ENCODE assay signal across 1 cellular context in genomic region chr20:50071039-50071888, GRCh38.
A peak's percentile ranks its signal among the peaks of the same experiment; 100 is the strongest.
TF ChIP-seq lines count a peak whose summit lies in the region.

No MANE protein-coding gene starts in this region.

TF ChIP-seq in GM12878, 131 proteins besides CTCF, POLR2A, EP300 and RAD21 (continued from another document):
- TF ChIP-seq ZBTB33 (IDR thresholded peaks at IDR 0.05): no peak
- TF ChIP-seq STAT3 (IDR thresholded peaks at IDR 0.05; ENCODE audit: low read depth, low read length): no peak
- peak; percentile 99 for TF ChIP-seq SMC3 (IDR thresholded peaks at IDR 0.05; ENCODE audit: borderline replicate concordance, low read length)
- no peak for TF ChIP-seq FOXK2 (IDR thresholded peaks at IDR 0.05)
- TF ChIP-seq MYB (IDR thresholded peaks at IDR 0.05; ENCODE audit: borderline replicate concordance, low read depth, low read length): no peak
- TF ChIP-seq TBL1XR1 (IDR thresholded peaks at IDR 0.05; ENCODE audit: low read depth, low read length): no peak
- no peak for TF ChIP-seq E4F1 (IDR thresholded peaks at IDR 0.05; ENCODE audit: borderline replicate concordance, partially characterized antibody)
- peak; percentile 46; the same call in 1 of the 2 replicates for TF ChIP-seq MAX (IDR thresholded peaks at IDR 0.05; ENCODE audit: low read depth, low read length)
- TF ChIP-seq NR2F1 (conservative IDR thresholded peaks at IDR 0.05): no peak
- peak; percentile 27; the same call in 1 of the 2 replicates for TF ChIP-seq ZNF207 (IDR thresholded peaks at IDR 0.05; ENCODE audit: borderline replicate concordance)
- TF ChIP-seq RB1 (IDR thresholded peaks at IDR 0.05; ENCODE audit: borderline replicate concordance): no peak; the same call in 1 of the 2 replicates
- peak; percentile 52 to 79; a peak in 3 of 4 replicates for TF ChIP-seq BHLHE40 (IDR thresholded peaks at IDR 0.05; ENCODE audit: borderline replicate concordance in 1 of 2, low read depth in 2 of 2, low read length in 1 of 2)
- no peak for TF ChIP-seq PML (IDR thresholded peaks at IDR 0.05; ENCODE audit: low read length)
- no peak for TF ChIP-seq NKRF (conservative IDR thresholded peaks at IDR 0.05)
- TF ChIP-seq YY1 (IDR thresholded peaks at IDR 0.05; ENCODE audit: low read depth, low read length): peak; percentile 78
- TF ChIP-seq CREB1 (IDR thresholded peaks at IDR 0.05; ENCODE audit: low read depth): peak; percentile 57; the same call in 1 of the 2 replicates
- TF ChIP-seq PBX3 (IDR thresholded peaks at IDR 0.05; ENCODE audit: insufficient replicate concordance, low read depth, low read length): no peak
- no peak for TF ChIP-seq MYC (IDR thresholded peaks at IDR 0.05; ENCODE audit: insufficient read depth, insufficient read length, insufficient replicate concordance, low read length, severe bottlenecking)
- no peak for TF ChIP-seq ZBED1 (IDR thresholded peaks at IDR 0.05; ENCODE audit: borderline replicate concordance)
- TF ChIP-seq GATAD2B (conservative IDR thresholded peaks at IDR 0.05; ENCODE audit: low read depth): 0 out of 2 replicates have a peak, but pooled peaks have one; percentile 39
- no peak for TF ChIP-seq PAX8 (IDR thresholded peaks at IDR 0.05)
- TF ChIP-seq REST (IDR thresholded peaks at IDR 0.05; ENCODE audit: low read depth, low read length): no peak
- no peak for TF ChIP-seq SMAD5 (IDR thresholded peaks at IDR 0.05; ENCODE audit: low read depth)
- no peak for TF ChIP-seq HDAC2 (IDR thresholded peaks at IDR 0.05)
- TF ChIP-seq E2F4 (IDR thresholded peaks at IDR 0.05; ENCODE audit: low read depth, low read length): no peak
- no peak for TF ChIP-seq BCL11A (IDR thresholded peaks at IDR 0.05; ENCODE audit: low read depth, low read length)
- TF ChIP-seq RAD51 (IDR thresholded peaks at IDR 0.05): no peak
- no peak for TF ChIP-seq SUZ12 (IDR thresholded peaks at IDR 0.05; ENCODE audit: unreplicated experiment)
- TF ChIP-seq NFXL1 (IDR thresholded peaks at IDR 0.05; ENCODE audit: borderline replicate concordance): peak; percentile 86; the same call in 1 of the 2 replicates
- TF ChIP-seq SPI1 (IDR thresholded peaks at IDR 0.05; ENCODE audit: borderline replicate concordance, insufficient read depth, low read depth, low read length): no peak; the same call in 1 of the 2 replicates
- peak; percentile 50; the same call in 1 of the 2 replicates for TF ChIP-seq PAX5 (IDR thresholded peaks at IDR 0.05; ENCODE audit: borderline replicate concordance, low read depth, low read length)
- TF ChIP-seq ESRRA (IDR thresholded peaks at IDR 0.05; ENCODE audit: low read length): no peak
- TF ChIP-seq MEF2A (IDR thresholded peaks at IDR 0.05; ENCODE audit: insufficient read depth, low read depth, low read length): no peak
- TF ChIP-seq ZNF217 (IDR thresholded peaks at IDR 0.05): no peak
- TF ChIP-seq HDGF (IDR thresholded peaks at IDR 0.05): peak; percentile 46; the same call in 1 of the 2 replicates
- TF ChIP-seq TCF7 (IDR thresholded peaks at IDR 0.05; ENCODE audit: borderline replicate concordance): no peak
- TF ChIP-seq RFX5 (IDR thresholded peaks at IDR 0.05; ENCODE audit: low read depth, low read length): no peak
- no peak for TF ChIP-seq USF1 (IDR thresholded peaks at IDR 0.05; ENCODE audit: borderline replicate concordance, extremely low read length, insufficient read depth, low read depth, low read length)
- TF ChIP-seq MEF2B (IDR thresholded peaks at IDR 0.05; ENCODE audit: partially characterized antibody, poor library complexity, severe bottlenecking): no peak
- no peak for TF ChIP-seq ELK1 (IDR thresholded peaks at IDR 0.05; ENCODE audit: low read depth, low read length)
- TF ChIP-seq BRCA1 (IDR thresholded peaks at IDR 0.05; ENCODE audit: low read depth, low read length): no peak
- peak; percentile 93 for TF ChIP-seq SMARCA5 (IDR thresholded peaks at IDR 0.05)
- no peak for TF ChIP-seq POLR2AphosphoS2 (IDR thresholded peaks at IDR 0.05; ENCODE audit: low read depth, low read length)
- no peak for TF ChIP-seq USF2 (IDR thresholded peaks at IDR 0.05; ENCODE audit: borderline replicate concordance, low read depth, low read length)
TF ChIP-seq in GM12878: peak in this region for 24.
